8 cellular contexts compared by ENCODE assay signal in genomic region chr9:127802576-127803443, GRCh38. TPM values are rescaled to one million over a fixed set of nuclear protein-coding genes. Genes with fewer than 3 reads are reported as not detected.
DNase-seq lines count a peak whose midpoint lies in the region; ATAC-seq and TF ChIP-seq lines count a peak whose summit lies in the region.

A gene with protein sequence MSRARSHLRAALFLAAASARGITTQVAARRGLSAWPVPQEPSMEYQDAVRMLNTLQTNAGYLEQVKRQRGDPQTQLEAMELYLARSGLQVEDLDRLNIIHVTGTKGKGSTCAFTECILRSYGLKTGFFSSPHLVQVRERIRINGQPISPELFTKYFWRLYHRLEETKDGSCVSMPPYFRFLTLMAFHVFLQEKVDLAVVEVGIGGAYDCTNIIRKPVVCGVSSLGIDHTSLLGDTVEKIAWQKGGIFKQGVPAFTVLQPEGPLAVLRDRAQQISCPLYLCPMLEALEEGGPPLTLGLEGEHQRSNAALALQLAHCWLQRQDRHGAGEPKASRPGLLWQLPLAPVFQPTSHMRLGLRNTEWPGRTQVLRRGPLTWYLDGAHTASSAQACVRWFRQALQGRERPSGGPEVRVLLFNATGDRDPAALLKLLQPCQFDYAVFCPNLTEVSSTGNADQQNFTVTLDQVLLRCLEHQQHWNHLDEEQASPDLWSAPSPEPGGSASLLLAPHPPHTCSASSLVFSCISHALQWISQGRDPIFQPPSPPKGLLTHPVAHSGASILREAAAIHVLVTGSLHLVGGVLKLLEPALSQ (plus strand): TSS chr9:127802882. CDS start chr9:127802925, 43 bp downstream.

- H3K4me2 ChIP-seq in PC-9, result peak within 1 kb of the TSS; percentile 88

- H4K20me1 ChIP-seq in PC-9 (ENCODE audit: insufficient read depth), result peaks cover 15% of the 10 kb centered on the region

- H3K4me1 ChIP-seq in PC-9 (replicated peaks; ENCODE audit: insufficient read depth) (peaks cover 48% of the 10 kb centered on the region), esophagus (ENCODE audit: control insufficient read depth in 2 of 2, insufficient read depth in 2 of 2, low read length in 1 of 2) (peaks cover 7 to 12% of the 10 kb centered on the region in 2 donors), muscle layer of colon (ENCODE audit: insufficient read depth, low read length) (peaks cover 20% of the 10 kb centered on the region)

- TF ChIP-seq CTCF in PC-9 (conservative IDR thresholded peaks at IDR 0.05), result no peak

- ATAC-seq in GM21447 (IDR thresholded peaks at IDR 0.05; ENCODE audit: unreplicated experiment), result peak; percentile 65

- peak within 1 kb of the TSS; percentile 99 for H3K27ac Mint-ChIP-seq in activated T-cell treated with anti-CD3 and anti-CD28 coated beads, Interleukin-2, amount 50 U/mL, for 24 hours

- H3K27me3 Mint-ChIP-seq in activated T-cell treated with anti-CD3 and anti-CD28 coated beads, Interleukin-2, amount 50 U/mL, for 24 hours, result no peaks in the 10 kb centered on the region

- POLR2A ChIA-PET in PC-9 (lab: Charles Lee; ENCODE audit: unreplicated experiment), result interaction anchor here (1.0 kb wide), 1 partner anchor 17 kb away, joined by 3 read pairs; the partner anchor contains the start of gene CDK9

- intact Hi-C loops in PC-9 (cut with micrococcal nuclease; ENCODE audit: unreplicated experiment), result loop anchor here (1.0 to 5.0 kb wide), 4 partner anchors 17 to 69 kb away; partner anchors contain the start of genes CDK9 and ENG

- H3K4me3 ChIP-seq in PC-9 (peak within 1 kb of the TSS; percentile 86), esophagus (ENCODE audit: low read depth in 1 of 2, low read length in 2 of 2) (peak within 1 kb of the TSS; percentile 75 to 83), muscle layer of colon (ENCODE audit: low read depth in 1 of 2, low read length in 2 of 2) (peak within 1 kb of the TSS; percentile 67 to 79)

- H3K9me3 Mint-ChIP-seq in activated T-cell treated with anti-CD3 and anti-CD28 coated beads, Interleukin-2, amount 50 U/mL, for 24 hours, result no peaks in the 10 kb centered on the region

- H3K4me1 Mint-ChIP-seq in activated T-cell treated with anti-CD3 and anti-CD28 coated beads, Interleukin-2, amount 50 U/mL, for 24 hours (ENCODE audit: low read depth), result peaks cover 33% of the 10 kb centered on the region

- no peaks in the 10 kb centered on the region for H3K27me3 ChIP-seq in PC-9 (ENCODE audit: insufficient read depth, low read depth)
- no peaks in the 10 kb centered on the region for H3K27me3 ChIP-seq in esophagus (ENCODE audit: control insufficient read depth in 1 of 2, insufficient read depth in 2 of 2, low read length in 2 of 2)
- H3K27me3 ChIP-seq in muscle layer of colon (ENCODE audit: control insufficient read depth in 1 of 2, insufficient read depth in 2 of 2, low read length in 2 of 2), result no peaks in the 10 kb centered on the region

- WGBS in esophagus, 2 donors, result 0 to 1% methylated on average over 69 to 83 of the region's 83 CpGs

- H3F3A ChIP-seq in PC-9 (ENCODE audit: insufficient read depth, low read depth), result peaks cover 58% of the 10 kb centered on the region

- peaks cover 39% of the 10 kb centered on the region for H3K79me2 ChIP-seq in PC-9 (ENCODE audit: low read depth)

- peak within 1 kb of the TSS; percentile 67 for H2AFZ ChIP-seq in PC-9

- peak within 1 kb of the TSS; percentile 96 for H3K27ac ChIP-seq in PC-9
- H3K27ac ChIP-seq in esophagus (ENCODE audit: low read depth in 2 of 2, low read length in 1 of 2), result peak within 1 kb of the TSS; percentile 92 to 97
- peak within 1 kb of the TSS; percentile 90 for H3K27ac ChIP-seq in muscle layer of colon (ENCODE audit: low read depth, low read length)

- no TSS peak for BruUV-seq in PC-9 (replicated peaks; lab: Mats Ljungman, UMichigan)

- H3K36me3 Mint-ChIP-seq in activated T-cell treated with anti-CD3 and anti-CD28 coated beads, Interleukin-2, amount 50 U/mL, for 24 hours (ENCODE audit: low read depth), result peaks cover 46% of the 10 kb centered on the region

- peak within 1 kb of the TSS; percentile 99 for H3K4me3 Mint-ChIP-seq in activated T-cell treated with anti-CD3 and anti-CD28 coated beads, Interleukin-2, amount 50 U/mL, for 24 hours

- H3K9me2 ChIP-seq in PC-9 (ENCODE audit: insufficient read depth), result no peaks in the 10 kb centered on the region

- peak within 1 kb of the TSS; percentile 81 for H3K9ac ChIP-seq in muscle layer of colon (ENCODE audit: low read length)

- peaks cover 19% of the 10 kb centered on the region for H3K36me3 ChIP-seq in PC-9 (ENCODE audit: low read depth)
- H3K36me3 ChIP-seq in esophagus (ENCODE audit: control insufficient read depth in 2 of 2, insufficient read depth in 2 of 2, low read length in 1 of 2), result peaks cover 2 to 14% of the 10 kb centered on the region in 2 donors
- peaks cover 7% of the 10 kb centered on the region for H3K36me3 ChIP-seq in muscle layer of colon (ENCODE audit: insufficient read depth, low read length)

- CTCF ChIA-PET in PC-9 (lab: Charles Lee), result no interaction called here

- H3K9me3 ChIP-seq in PC-9 (ENCODE audit: insufficient read depth, low read depth), result no peaks in the 10 kb centered on the region
- no peaks in the 10 kb centered on the region for H3K9me3 ChIP-seq in esophagus (ENCODE audit: control insufficient read depth in 2 of 2, insufficient read depth in 1 of 2, low read depth in 1 of 2, low read length in 1 of 2)
- no peaks in the 10 kb centered on the region for H3K9me3 ChIP-seq in muscle layer of colon (ENCODE audit: low read length)

- DNase-seq in DMS 273 treated with DMSO at 0.1 percent for 48 hours (lab: John Stamatoyannopoulos, UW), result peak; percentile 62
- DNase-seq in HuH-7 (ENCODE audit: low spot score), result peak; percentile 97
- peak; percentile 66 to 90 for DNase-seq in PC-9
- DNase-seq in activated T-cell treated with anti-CD3 and anti-CD28 coated beads, Interleukin-2, amount 50 U/mL, for 24 hours, result peak; percentile 89
- DNase-seq in stimulated activated CD8-positive, alpha-beta memory T cell treated with anti-CD3 and anti-CD28 coated beads, Interleukin-7, amount 100 ng/mL, for 24 hours (ENCODE audit: low read depth), result peak; percentile 62

RNA-seq across cellular contexts. Expression of the gene that starts here (rescaled TPM):
- total RNA-seq in PC-9 (2021), result 152 and 191 TPM in 2 replicates
- 10 to 100 TPM; 28.7 to 31.5 TPM for polyA plus RNA-seq in esophagus

Comparison
In these comparisons a context has a peak if more than half of its experiments do, and no peak if none do; other contexts are left out.
1. Peak in every context shown above with its lines: DNase-seq, ATAC-seq, H3K4me3 ChIP-seq and H3K27ac ChIP-seq.